Comparison of ENCODE assay signal across 10 cellular contexts in the genomic region with DNA sequence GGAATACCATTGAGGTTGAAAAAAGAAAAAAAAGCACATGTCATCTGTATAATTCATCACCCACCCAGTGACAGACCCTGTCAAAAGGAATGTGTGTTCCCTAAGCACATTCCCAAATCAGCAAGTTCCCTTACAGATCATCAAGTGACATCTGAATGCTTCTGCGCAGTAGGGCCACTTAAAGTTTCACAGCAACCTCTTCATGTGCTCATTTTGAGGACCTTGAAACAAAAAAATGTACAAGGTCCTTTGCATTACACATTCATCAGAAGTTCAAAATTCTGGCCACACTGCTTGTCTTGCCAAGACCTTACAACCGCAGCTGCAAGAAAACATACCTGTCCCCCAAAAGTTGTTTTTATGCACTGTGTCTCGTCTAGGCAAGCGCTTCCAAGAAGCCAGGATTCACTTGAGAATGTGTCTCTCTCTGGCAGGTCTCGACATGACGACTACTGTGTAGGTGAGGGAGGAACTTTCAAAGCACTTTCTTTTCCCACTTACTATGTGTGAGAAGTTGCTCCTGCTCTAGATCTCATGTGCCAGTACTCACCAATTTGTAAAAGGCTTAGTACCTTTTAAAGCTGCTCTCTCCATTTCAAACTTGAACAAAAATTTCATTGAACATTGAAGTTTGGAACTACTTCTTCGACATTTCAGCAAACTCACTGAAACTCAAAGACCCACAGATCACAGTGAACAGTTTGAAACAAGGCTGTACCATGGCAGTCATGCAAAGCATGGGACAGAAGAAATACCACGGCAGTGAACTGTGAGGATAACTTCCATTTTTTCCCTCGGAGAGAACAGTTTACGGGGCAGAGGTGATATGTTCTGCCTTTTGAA. TPM values are rescaled to one million over a fixed set of nuclear protein-coding genes. Genes with fewer than 3 reads are reported as not detected.
DNase-seq lines count a peak whose midpoint lies in the region; ATAC-seq, FAIRE-seq and TF ChIP-seq lines count a peak whose summit lies in the region.
"Had no signal": no experiment of that assay in that cellular context is flagged by ENCODE, and none has a peak within 500 bp of the region (broad histone marks: within the 10 kb centered on the region; RNA-seq: fewer than 3 reads in every experiment).

No MANE protein-coding gene starts in this region.

- peaks cover 58% of the 10 kb centered on the region for H3K4me1 Mint-ChIP-seq in activated T-helper 17 cell treated with anti-CD3 and anti-CD28 coated beads, Interleukin-2, amount 50 U/mL, for 72 hours

- peak overlapping the region; percentile 100 for H3K27ac Mint-ChIP-seq in activated T-helper 17 cell treated with anti-CD3 and anti-CD28 coated beads, Interleukin-2, amount 50 U/mL, for 72 hours

- H3K27ac ChIP-seq in A549 = no peak overlapping the region
- peak overlapping the region; percentile 29 for H3K27ac ChIP-seq in keratinocyte (ENCODE audit: control insufficient read depth, insufficient read depth, low read length)
- no peak overlapping the region for H3K27ac ChIP-seq in colonic mucosa

- no peak for DNase-seq in A549 (ENCODE audit: low read depth in 1 of 2, low spot score in 1 of 2)
- DNase-seq in GM12891 (ENCODE audit: insufficient read length, low spot score) = no peak
- peak; percentile 57 for DNase-seq in keratinocyte (ENCODE audit: low read depth, low spot score)
- DNase-seq in activated effector memory CD4-positive, alpha-beta T cell treated with Interleukin-2 at 50 U/mL for 16 hours = no peak
- DNase-seq in activated CD4-positive, alpha-beta T cell treated with anti-CD3 and anti-CD28 coated beads for 48 hours = no peak
- no peak for DNase-seq in colonic mucosa
- DNase-seq: activated naive CD8-positive, alpha-beta T cell treated with anti-CD3 and anti-CD28 coated beads, Interleukin-2, amount 10 ng/mL, durations not matched to agents 7 days and 5 days; NCI-H2081 had no signal

- FAIRE-seq in A549 (lab: Jason Lieb, UNC) (no peak), GM12891 (lab: Jason Lieb, UNC) (no peak), keratinocyte (lab: Jason Lieb, UNC) (peak; percentile 20)

- intact Hi-C loops in colonic mucosa (cut with DNase I) = no loop called here

- H3K27me3 ChIP-seq in keratinocyte (ENCODE audit: control insufficient read depth, extremely low read depth, insufficient read depth, low read length) = no peaks in the 10 kb centered on the region
- H3K27me3 ChIP-seq in colonic mucosa = no peaks in the 10 kb centered on the region

- H4K20me1 ChIP-seq in keratinocyte (ENCODE audit: control insufficient read depth, extremely low read depth, insufficient read depth, low read length) = peaks cover 43% of the 10 kb centered on the region

- no peaks in the 10 kb centered on the region for H3K9me3 Mint-ChIP-seq in activated T-helper 17 cell treated with anti-CD3 and anti-CD28 coated beads, Interleukin-2, amount 50 U/mL, for 72 hours
- H3K9me3 Mint-ChIP-seq: activated naive CD8-positive, alpha-beta T cell treated with anti-CD3 and anti-CD28 coated beads, Interleukin-2, amount 10 ng/mL, durations not matched to agents 7 days and 5 days had no signal

- POLR2A ChIA-PET in A549 (lab: Yijun Ruan, JAX) = interaction anchor here (0.9 kb wide), 1 partner anchor 161 kb away, joined by 3 read pairs; a partner anchor contains a TSS

- H3K27me3 Mint-ChIP-seq in activated T-helper 17 cell treated with anti-CD3 and anti-CD28 coated beads, Interleukin-2, amount 50 U/mL, for 72 hours = no peaks in the 10 kb centered on the region
- H3K27me3 Mint-ChIP-seq: activated naive CD8-positive, alpha-beta T cell treated with anti-CD3 and anti-CD28 coated beads, Interleukin-2, amount 10 ng/mL, durations not matched to agents 7 days and 5 days had no signal

- H3K9me1 ChIP-seq in keratinocyte (ENCODE audit: control insufficient read depth, extremely low read depth, insufficient read depth, low read length) = no peaks in the 10 kb centered on the region

- H2AFZ ChIP-seq in keratinocyte (ENCODE audit: control insufficient read depth, low read length) = no peak overlapping the region

- H3K4me3 Mint-ChIP-seq in activated T-helper 17 cell treated with anti-CD3 and anti-CD28 coated beads, Interleukin-2, amount 50 U/mL, for 72 hours = peak overlapping the region; percentile 98
- H3K4me3 Mint-ChIP-seq: activated naive CD8-positive, alpha-beta T cell treated with anti-CD3 and anti-CD28 coated beads, Interleukin-2, amount 10 ng/mL, durations not matched to agents 7 days and 5 days had no signal

- TF ChIP-seq POLR2A in A549 (IDR thresholded peaks at IDR 0.05; ENCODE audit: low read length) = no peak
- TF ChIP-seq POLR2A in GM12891 (IDR thresholded peaks at IDR 0.05; ENCODE audit: low read depth, low read length) = peak; percentile 20; the same call in 1 of the 2 replicates

- CTCF ChIA-PET in A549 (lab: Yijun Ruan, JAX) = interaction anchor here (0.6 to 12.8 kb wide), 4 partner anchors 9 to 1077 kb away, joined by 3 to 300 read pairs (median 8); no protein-coding TSS in a partner anchor

- H3K36me3 ChIP-seq in keratinocyte (ENCODE audit: control insufficient read depth in 2 of 2, extremely low read depth in 1 of 2, insufficient read depth in 2 of 2, low read length in 2 of 2) = peaks cover 17 to 55% of the 10 kb centered on the region in 2 experiments
- peaks cover 36% of the 10 kb centered on the region for H3K36me3 ChIP-seq in colonic mucosa

- H3K9ac ChIP-seq in keratinocyte (ENCODE audit: control insufficient read depth, extremely low read depth, insufficient read depth, low read length) (peak overlapping the region; percentile 40), colonic mucosa (ENCODE audit: low read depth in 2 of 2, low read length in 2 of 2) (no peak overlapping the region)

- no peak for TF ChIP-seq EP300 in A549 (IDR thresholded peaks at IDR 0.05)

- ATAC-seq in A549 (no peak), HG03571 (IDR thresholded peaks at IDR 0.05; ENCODE audit: unreplicated experiment) (no peak)
- no peak for ATAC-seq in activated T-helper 17 cell treated with anti-CD3 and anti-CD28 coated beads, Interleukin-2, amount 50 U/mL, for 72 hours (replicated peaks)

- dilution Hi-C loops in keratinocyte (cut with MboI; ENCODE audit: extremely low pct_ligation_motif_present, low sequenced_read_pairs) = no loop called here

- H3K9me3 ChIP-seq in A549 = no peaks in the 10 kb centered on the region
- H3K9me3 ChIP-seq in keratinocyte (ENCODE audit: control insufficient read depth, low read depth, low read length) = no peaks in the 10 kb centered on the region
- H3K9me3 ChIP-seq in colonic mucosa = no peaks in the 10 kb centered on the region

- H3K4me1 ChIP-seq in A549 = peaks cover 62% of the 10 kb centered on the region
- H3K4me1 ChIP-seq in keratinocyte (ENCODE audit: control insufficient read depth, extremely low read depth, insufficient read depth, low read length) = peaks cover 78% of the 10 kb centered on the region
- H3K4me1 ChIP-seq in colonic mucosa = peaks cover 8% of the 10 kb centered on the region

- H3K79me2 ChIP-seq in keratinocyte (ENCODE audit: control insufficient read depth, insufficient read depth, low read length) = peaks cover 68% of the 10 kb centered on the region

- no peak for TF ChIP-seq RAD21 in A549 (conservative IDR thresholded peaks at IDR 0.05 in 1 of 2, IDR thresholded peaks at IDR 0.05 in 1 of 2)

- WGBS in A549 (ENCODE audit: missing lambda C conversion rate) = 94% methylated on average over 10 of the region's 10 CpGs

- H3K4me2 ChIP-seq in A549 (no peak overlapping the region), keratinocyte (ENCODE audit: control insufficient read depth, extremely low read depth, insufficient read depth, low read depth, low read length) (peak overlapping the region; percentile 2)

- TF ChIP-seq CTCF in A549 (IDR thresholded peaks at IDR 0.05) (no peak), keratinocyte (optimal IDR thresholded peaks at IDR 0.05 in 1 of 3, IDR thresholded peaks at IDR 0.05 in 1 of 3, conservative IDR thresholded peaks at IDR 0.05 in 1 of 3; ENCODE audit: extremely low read depth in 1 of 3, insufficient read depth in 2 of 3, low read length in 3 of 3) (no peak), colonic mucosa (IDR thresholded peaks at IDR 0.05) (no peak)

- peaks cover 100% of the 10 kb centered on the region for H3K36me3 Mint-ChIP-seq in activated T-helper 17 cell treated with anti-CD3 and anti-CD28 coated beads, Interleukin-2, amount 50 U/mL, for 72 hours (ENCODE audit: low read depth)

- H3K4me3 ChIP-seq in A549 = no peak overlapping the region
- H3K4me3 ChIP-seq in keratinocyte (ENCODE audit: control insufficient read depth in 2 of 3, extremely low read depth in 1 of 3, insufficient read depth in 2 of 3, low read depth in 1 of 3, low read length in 3 of 3) = no peak overlapping the region
- no peak overlapping the region for H3K4me3 ChIP-seq in colonic mucosa

RNA-seq across cellular contexts. Expression of a gene that starts 4.3 kb away (rescaled TPM):
- polyA plus RNA-seq in A549 (2011; rRNA removed) (28.8 and 31.3 TPM in 2 replicates), A549 (2017; fragmentation: RNase III; extraction: RNeasy Plus Mini Kit Qiagen cat#74134 plus additional on column Dnase treatment) (26.3 to 28.5 TPM (median 27.4 TPM) in 3 replicates), keratinocyte (7.9 to 14.0 TPM (median 8.5 TPM) in 3 replicates)
- polyA plus RNA-seq in A549 (2012; cell fraction: cytosol; rRNA removed) = 10.1 and 12.4 TPM in 2 replicates
- polyA plus RNA-seq in A549 (2012; cell fraction: nucleus; rRNA removed) = 15.9 and 26.1 TPM in 2 replicates
- 20.4 and 23.0 TPM in 2 replicates for polyA minus RNA-seq in A549 (2011; rRNA and poly(A)+ RNA removed)
- 10.8 TPM for polyA plus RNA-seq in GM12891 (2012; ENCODE audit: low read depth, missing spikeins)
- 10 to 100 TPM; 38.8 to 40.9 TPM for total RNA-seq in activated T-helper 17 cell treated with anti-CD3 and anti-CD28 coated beads, Interleukin-2, amount 50 U/mL, for 72 hours
- 26.3 TPM for polyA plus RNA-seq in keratinocyte (2011; ENCODE audit: low read depth)
- polyA plus RNA-seq in keratinocyte (2011; cell fraction: cytosol; rRNA removed) = 4.4 and 5.1 TPM in 2 replicates
- polyA plus RNA-seq in keratinocyte (2011; cell fraction: nucleus; rRNA removed) = 22.7 and 28.5 TPM in 2 replicates
- 6.5 and 9.3 TPM in 2 replicates for polyA plus RNA-seq in keratinocyte (2012; ENCODE audit: low replicate concordance)
- polyA minus RNA-seq in keratinocyte = 1.6 to 9.8 TPM (median 5.2 TPM) in 3 replicates
- polyA minus RNA-seq in keratinocyte (2011; cell fraction: cytosol; rRNA and poly(A)+ RNA removed) = 2.9 TPM
- 9.2 and 23.0 TPM in 2 replicates for polyA minus RNA-seq in keratinocyte (2011; cell fraction: nucleus; rRNA and poly(A)+ RNA removed)
- 10 to 100 TPM; 10.5 to 12.3 TPM for total RNA-seq in colonic mucosa

RNA-seq across cellular contexts. Expression of a gene that starts 4.9 kb away (rescaled TPM):
- polyA plus RNA-seq in A549 (2011; rRNA removed) = 811 and 1,011 TPM in 2 replicates
- polyA plus RNA-seq in A549 (2012; cell fraction: cytosol; rRNA removed) = 724 and 844 TPM in 2 replicates
- polyA plus RNA-seq in A549 (2012; cell fraction: nucleus; rRNA removed) = 1,855 and 3,100 TPM in 2 replicates
- polyA plus RNA-seq in A549 (2017; fragmentation: RNase III; extraction: RNeasy Plus Mini Kit Qiagen cat#74134 plus additional on column Dnase treatment) = 748 to 886 TPM (median 841 TPM) in 3 replicates
- polyA minus RNA-seq in A549 (2011; rRNA and poly(A)+ RNA removed) = 739 and 935 TPM in 2 replicates
- polyA plus RNA-seq in GM12891 (2012; ENCODE audit: low read depth, missing spikeins) = 455 TPM
- 100 to 1,000 TPM; 485 to 742 TPM for total RNA-seq in activated T-helper 17 cell treated with anti-CD3 and anti-CD28 coated beads, Interleukin-2, amount 50 U/mL, for 72 hours
- 470 to 793 TPM (median 689 TPM) in 3 replicates for polyA plus RNA-seq in keratinocyte
- polyA plus RNA-seq in keratinocyte (2011; ENCODE audit: low read depth) = 1,623 TPM
- polyA plus RNA-seq in keratinocyte (2011; cell fraction: cytosol; rRNA removed) = 418 and 502 TPM in 2 replicates
- 1,369 and 1,634 TPM in 2 replicates for polyA plus RNA-seq in keratinocyte (2011; cell fraction: nucleus; rRNA removed)
- polyA plus RNA-seq in keratinocyte (2012; ENCODE audit: low replicate concordance) = 427 and 480 TPM in 2 replicates
- 333 to 502 TPM (median 382 TPM) in 3 replicates for polyA minus RNA-seq in keratinocyte
- 847 TPM for polyA minus RNA-seq in keratinocyte (2011; cell fraction: cytosol; rRNA and poly(A)+ RNA removed)
- 879 and 914 TPM in 2 replicates for polyA minus RNA-seq in keratinocyte (2011; cell fraction: nucleus; rRNA and poly(A)+ RNA removed)
- 100 to 1,000 TPM; 369 to 444 TPM for total RNA-seq in colonic mucosa

RNA-seq across cellular contexts. Expression of a gene that starts 5.6 kb away (rescaled TPM):
- polyA plus RNA-seq in A549 (2011; rRNA removed) = 53.5 and 73.0 TPM in 2 replicates
- polyA plus RNA-seq in A549 (2012; cell fraction: cytosol; rRNA removed) = 14.6 and 17.7 TPM in 2 replicates
- 30.0 and 34.6 TPM in 2 replicates for polyA plus RNA-seq in A549 (2012; cell fraction: nucleus; rRNA removed)
- 30.0 to 35.0 TPM (median 32.3 TPM) in 3 replicates for polyA plus RNA-seq in A549 (2017; fragmentation: RNase III; extraction: RNeasy Plus Mini Kit Qiagen cat#74134 plus additional on column Dnase treatment)
- polyA minus RNA-seq in A549 (2011; rRNA and poly(A)+ RNA removed) = 22.1 and 27.0 TPM in 2 replicates
- 24.2 TPM for polyA plus RNA-seq in GM12891 (2012; ENCODE audit: low read depth, missing spikeins)
- total RNA-seq in activated T-helper 17 cell treated with anti-CD3 and anti-CD28 coated beads, Interleukin-2, amount 50 U/mL, for 72 hours = 10 to 100 TPM; 45.3 to 63.4 TPM
- polyA plus RNA-seq in keratinocyte = 13.1 to 31.6 TPM (median 25.2 TPM) in 3 replicates
- polyA plus RNA-seq in keratinocyte (2011; ENCODE audit: low read depth) = 165 TPM
- 9.5 and 15.4 TPM in 2 replicates for polyA plus RNA-seq in keratinocyte (2011; cell fraction: cytosol; rRNA removed)
- 52.8 and 60.9 TPM in 2 replicates for polyA plus RNA-seq in keratinocyte (2011; cell fraction: nucleus; rRNA removed)
- polyA plus RNA-seq in keratinocyte (2012; ENCODE audit: low replicate concordance) = 13.1 and 31.9 TPM in 2 replicates
- 5.1 to 21.5 TPM (median 7.4 TPM) in 3 replicates for polyA minus RNA-seq in keratinocyte
- polyA minus RNA-seq in keratinocyte (2011; cell fraction: cytosol; rRNA and poly(A)+ RNA removed) = 14.8 TPM
- 17.4 and 29.4 TPM in 2 replicates for polyA minus RNA-seq in keratinocyte (2011; cell fraction: nucleus; rRNA and poly(A)+ RNA removed)
- total RNA-seq in colonic mucosa = 10 to 100 TPM; 26.4 to 28.5 TPM

RNA-seq across cellular contexts. Expression of a gene that starts 52.2 kb away (rescaled TPM):
- 12.2 and 12.8 TPM in 2 replicates for polyA plus RNA-seq in A549 (2011; rRNA removed)
- polyA plus RNA-seq in A549 (2012; cell fraction: cytosol; rRNA removed) = 1.3 TPM in 2 replicates
- 0.41 and 1.1 TPM in 2 replicates for polyA plus RNA-seq in A549 (2012; cell fraction: nucleus; rRNA removed)
- 1.6 to 3.0 TPM (median 2.3 TPM) in 3 replicates for polyA plus RNA-seq in A549 (2017; fragmentation: RNase III; extraction: RNeasy Plus Mini Kit Qiagen cat#74134 plus additional on column Dnase treatment)
- 8.4 and 10.9 TPM in 2 replicates for polyA minus RNA-seq in A549 (2011; rRNA and poly(A)+ RNA removed)
- polyA plus RNA-seq in GM12891 (2012; ENCODE audit: low read depth, missing spikeins) = 2.0 TPM
- not detected for total RNA-seq in activated T-helper 17 cell treated with anti-CD3 and anti-CD28 coated beads, Interleukin-2, amount 50 U/mL, for 72 hours
- not detected in 3 replicates for polyA plus RNA-seq in keratinocyte
- polyA plus RNA-seq in keratinocyte (2011; ENCODE audit: low read depth) = not detected
- not detected in 2 replicates for polyA plus RNA-seq in keratinocyte (2011; cell fraction: cytosol; rRNA removed)
- not detected in 2 replicates for polyA plus RNA-seq in keratinocyte (2011; cell fraction: nucleus; rRNA removed)
- not detected in 2 replicates for polyA plus RNA-seq in keratinocyte (2012; ENCODE audit: low replicate concordance)
- polyA minus RNA-seq in keratinocyte = not detected in 3 replicates
- polyA minus RNA-seq in keratinocyte (2011; cell fraction: cytosol; rRNA and poly(A)+ RNA removed) = not detected
- polyA minus RNA-seq in keratinocyte (2011; cell fraction: nucleus; rRNA and poly(A)+ RNA removed) = not detected in 2 replicates
- 1 to 10 TPM; 2.0 to 5.3 TPM for total RNA-seq in colonic mucosa
